ENCODE assay signal across 9 cellular contexts in the genomic region with DNA sequence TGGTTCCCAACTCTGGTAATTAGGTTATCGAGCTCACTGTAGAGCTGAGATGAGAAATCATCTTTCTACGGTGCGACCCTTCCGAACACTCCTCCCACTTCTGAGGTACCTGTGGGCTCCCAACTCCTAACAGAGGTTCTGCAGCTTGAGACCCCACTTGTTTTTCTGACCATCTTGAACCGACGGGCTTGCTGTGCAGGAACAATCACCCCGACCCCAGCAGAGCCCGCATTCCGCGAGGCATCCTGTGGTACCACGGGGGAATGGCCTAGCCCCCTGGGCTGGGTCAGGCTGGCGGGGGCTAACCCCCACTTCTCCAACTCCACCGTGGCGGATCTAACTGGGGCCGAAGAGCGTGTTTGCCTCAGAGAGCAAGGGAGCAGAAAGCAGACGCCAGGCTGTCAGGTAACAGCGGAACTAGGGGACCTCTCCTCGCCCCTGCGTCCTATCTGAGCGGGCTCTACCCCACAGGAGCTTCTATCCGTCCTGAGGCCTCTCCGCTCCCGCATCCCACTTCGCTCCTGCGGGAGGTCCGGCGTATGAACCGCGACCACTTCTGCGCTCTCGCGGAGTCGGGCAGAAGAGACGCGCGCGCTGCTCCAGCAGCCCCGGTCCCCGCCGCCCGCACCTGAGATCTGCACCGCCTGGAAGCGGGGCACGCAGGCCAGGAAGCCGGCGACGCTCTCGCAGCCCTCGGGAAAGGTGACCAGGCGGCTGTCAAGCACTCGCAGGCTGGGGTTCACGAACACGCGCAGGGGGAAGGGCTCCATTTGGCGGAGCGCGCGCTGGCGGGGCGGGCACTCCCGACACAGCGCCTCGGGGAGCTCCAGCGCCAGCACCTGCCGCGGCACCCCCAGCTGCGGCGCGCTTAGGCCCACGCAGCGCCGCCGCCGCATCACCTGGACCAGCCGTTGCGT. TPM values are rescaled to one million over a fixed set of nuclear protein-coding genes. Genes with fewer than 3 reads are reported as not detected.
DNase-seq lines count a peak whose midpoint lies in the region; ATAC-seq and TF ChIP-seq lines count a peak whose summit lies in the region.
"Had no signal": no experiment of that assay in that cellular context is flagged by ENCODE, and none has a peak within 500 bp of the region (broad histone marks: within the 10 kb centered on the region; RNA-seq: fewer than 3 reads in every experiment).

No MANE protein-coding gene starts in this region.

- peak; percentile 64 for DNase-seq in activated CD8-positive, alpha-beta memory T cell treated with anti-CD3 and anti-CD28 coated beads, Interleukin-2, amount 10 ng/mL, durations not matched to agents 7 days and 5 days
- no peak for DNase-seq in activated CD8-positive, alpha-beta memory T cell treated with anti-CD3 and anti-CD28 coated beads for 24 hours
- DNase-seq in T-helper 2 cell treated with Interferon-gamma antibody and Interleukin-4, amounts not matched to agents 5 μg/mL and 100 μg/mL, for 36 hours (ENCODE audit: low spot score), result no peak
- DNase-seq in dorsolateral prefrontal cortex (peak in 2 of 10 donors; percentile 27 to 64), mesothelial cell of epicardium (ENCODE audit: low spot score in 2 of 2, unreplicated experiment in 2 of 2) (peak in 1 of 2 experiments; percentile 52), NCI-H1105 treated with DMSO at 0.1 percent for 48 hours (lab: John Stamatoyannopoulos, UW) (no peak)
- DNase-seq in stimulated activated naive CD8-positive, alpha-beta T cell treated with anti-CD3 and anti-CD28 coated beads, Interleukin-15, Interleukin-2, amounts not matched to agents 100 U/mL and 50 U/mL, for 24 hours, result peak; percentile 50

- intact Hi-C loops in dorsolateral prefrontal cortex (cut with DNase I), result loop anchor here in 1 of 2 donors (1.0 to 2.0 kb wide), 3 partner anchors 10 to 55 kb away; partner anchors contain the start of genes COG8, NIP7 and VPS4A

- H3K27ac Mint-ChIP-seq in activated CD8-positive, alpha-beta memory T cell treated with anti-CD3 and anti-CD28 coated beads, Interleukin-2, amount 10 ng/mL, durations not matched to agents 7 days and 5 days, result peak overlapping the region; percentile 69
- peak overlapping the region; percentile 70 for H3K27ac Mint-ChIP-seq in T-helper 2 cell treated with Interferon-gamma antibody and Interleukin-4, amounts not matched to agents 5 μg/mL and 100 μg/mL, for 36 hours
- no peak overlapping the region for H3K27ac Mint-ChIP-seq in mesothelial cell of epicardium

- ATAC-seq in activated CD8-positive, alpha-beta memory T cell treated with anti-CD3 and anti-CD28 coated beads, Interleukin-2, amount 10 ng/mL, durations not matched to agents 7 days and 5 days, result peak; percentile 51
- ATAC-seq in HG03103 (IDR thresholded peaks at IDR 0.05; ENCODE audit: low read depth, unreplicated experiment), result peak; percentile 23
- peak; percentile 41 for ATAC-seq in stimulated activated naive CD8-positive, alpha-beta T cell treated with anti-CD3 and anti-CD28 coated beads, Interleukin-15, Interleukin-2, amounts not matched to agents 100 U/mL and 50 U/mL, for 24 hours

- H3K27me3 ChIP-seq in dorsolateral prefrontal cortex, result no peaks in the 10 kb centered on the region

- H3K4me1 Mint-ChIP-seq in activated CD8-positive, alpha-beta memory T cell treated with anti-CD3 and anti-CD28 coated beads, Interleukin-2, amount 10 ng/mL, durations not matched to agents 7 days and 5 days, result peaks cover 58% of the 10 kb centered on the region
- peaks cover 36% of the 10 kb centered on the region for H3K4me1 Mint-ChIP-seq in T-helper 2 cell treated with Interferon-gamma antibody and Interleukin-4, amounts not matched to agents 5 μg/mL and 100 μg/mL, for 36 hours (ENCODE audit: low read depth)
- peaks cover 17% of the 10 kb centered on the region for H3K4me1 Mint-ChIP-seq in mesothelial cell of epicardium

- CTCF ChIA-PET in activated CD8-positive, alpha-beta memory T cell treated with anti-CD3 and anti-CD28 coated beads, Interleukin-2, amount 10 ng/mL, durations not matched to agents 7 days and 5 days (lab: Charles Lee), result interaction anchor here (1.0 to 4.7 kb wide), 8 partner anchors 10 to 179 kb away, joined by 3 to 40 read pairs (median 4); partner anchors contain the start of genes COG8, NIP7 and VPS4A

- H3K4me3 Mint-ChIP-seq in activated CD8-positive, alpha-beta memory T cell treated with anti-CD3 and anti-CD28 coated beads, Interleukin-2, amount 10 ng/mL, durations not matched to agents 7 days and 5 days, result peak overlapping the region; percentile 82
- peak overlapping the region; percentile 84 for H3K4me3 Mint-ChIP-seq in T-helper 2 cell treated with Interferon-gamma antibody and Interleukin-4, amounts not matched to agents 5 μg/mL and 100 μg/mL, for 36 hours
- H3K4me3 Mint-ChIP-seq in mesothelial cell of epicardium, result peak overlapping the region; percentile 76

- no peaks in the 10 kb centered on the region for H3K9me3 Mint-ChIP-seq in activated CD8-positive, alpha-beta memory T cell treated with anti-CD3 and anti-CD28 coated beads, Interleukin-2, amount 10 ng/mL, durations not matched to agents 7 days and 5 days (ENCODE audit: low read depth)
- no peaks in the 10 kb centered on the region for H3K9me3 Mint-ChIP-seq in T-helper 2 cell treated with Interferon-gamma antibody and Interleukin-4, amounts not matched to agents 5 μg/mL and 100 μg/mL, for 36 hours
- H3K9me3 Mint-ChIP-seq in mesothelial cell of epicardium, result no peaks in the 10 kb centered on the region

- no peaks in the 10 kb centered on the region for H3K27me3 Mint-ChIP-seq in activated CD8-positive, alpha-beta memory T cell treated with anti-CD3 and anti-CD28 coated beads, Interleukin-2, amount 10 ng/mL, durations not matched to agents 7 days and 5 days
- no peaks in the 10 kb centered on the region for H3K27me3 Mint-ChIP-seq in T-helper 2 cell treated with Interferon-gamma antibody and Interleukin-4, amounts not matched to agents 5 μg/mL and 100 μg/mL, for 36 hours (ENCODE audit: low read depth)
- H3K27me3 Mint-ChIP-seq in mesothelial cell of epicardium (ENCODE audit: low read depth), result no peaks in the 10 kb centered on the region

- H3K27ac ChIP-seq in dorsolateral prefrontal cortex, result peak overlapping the region in 52 of 59 donors; percentile 22 to 95 (median 90)

- H3K4me3 ChIP-seq in dorsolateral prefrontal cortex, result peak overlapping the region; percentile 66 to 99 (median 83)

- TF ChIP-seq CTCF in dorsolateral prefrontal cortex (IDR thresholded peaks at IDR 0.05 in 54 of 56, conservative IDR thresholded peaks at IDR 0.05 in 2 of 56; ENCODE audit: low read depth in 1 of 56, partially characterized antibody in 56 of 56) (no peak), mesothelial cell of epicardium (IDR thresholded peaks at IDR 0.05; ENCODE audit: unreplicated experiment) (no peak)

- peaks cover 29% of the 10 kb centered on the region for H3K36me3 Mint-ChIP-seq in activated CD8-positive, alpha-beta memory T cell treated with anti-CD3 and anti-CD28 coated beads, Interleukin-2, amount 10 ng/mL, durations not matched to agents 7 days and 5 days
- peaks cover 61% of the 10 kb centered on the region for H3K36me3 Mint-ChIP-seq in T-helper 2 cell treated with Interferon-gamma antibody and Interleukin-4, amounts not matched to agents 5 μg/mL and 100 μg/mL, for 36 hours (ENCODE audit: low read depth)
- peaks cover 23% of the 10 kb centered on the region for H3K36me3 Mint-ChIP-seq in mesothelial cell of epicardium

RNA-seq across cellular contexts. Expression of gene PDF, which starts 0.8 kb away (rescaled TPM):
- 10 to 100 TPM; 18.3 to 21.3 TPM for total RNA-seq in activated CD8-positive, alpha-beta memory T cell treated with anti-CD3 and anti-CD28 coated beads, Interleukin-2, amount 10 ng/mL, durations not matched to agents 7 days and 5 days
- total RNA-seq in dorsolateral prefrontal cortex (10 to 100 TPM in 18 of 120 experiments, 1 to 10 TPM in 102; 3.5 to 17.7 (median 8.1) TPM), mesothelial cell of epicardium (13.5 to 14.1 TPM (median 13.6 TPM) in 3 replicates)

RNA-seq across cellular contexts. Expression of gene COG8, which starts 9.7 kb away (rescaled TPM):
- 10 to 100 TPM; 27.6 to 32.7 TPM for total RNA-seq in activated CD8-positive, alpha-beta memory T cell treated with anti-CD3 and anti-CD28 coated beads, Interleukin-2, amount 10 ng/mL, durations not matched to agents 7 days and 5 days
- total RNA-seq in dorsolateral prefrontal cortex, result 10 to 100 TPM; 30.0 to 57.6 (median 41.0) TPM
- total RNA-seq in mesothelial cell of epicardium, result 48.2 to 49.4 TPM (median 49.0 TPM) in 3 replicates

RNA-seq across cellular contexts. Expression of gene NIP7, which starts 9.9 kb away (rescaled TPM):
- 10 to 100 TPM; 36.2 to 48.8 TPM for total RNA-seq in activated CD8-positive, alpha-beta memory T cell treated with anti-CD3 and anti-CD28 coated beads, Interleukin-2, amount 10 ng/mL, durations not matched to agents 7 days and 5 days
- total RNA-seq in dorsolateral prefrontal cortex (10 to 100 TPM in 97 of 120 experiments, 1 to 10 TPM in 23; 7.2 to 21.6 (median 12.4) TPM), mesothelial cell of epicardium (27.2 to 31.4 TPM (median 30.5 TPM) in 3 replicates)

RNA-seq across cellular contexts. Expression of gene VPS4A, which starts 18.5 kb away (rescaled TPM):
- total RNA-seq in activated CD8-positive, alpha-beta memory T cell treated with anti-CD3 and anti-CD28 coated beads, Interleukin-2, amount 10 ng/mL, durations not matched to agents 7 days and 5 days, result 10 to 100 TPM; 31.5 to 38.9 TPM
- total RNA-seq in dorsolateral prefrontal cortex (10 to 100 TPM; 35.1 to 60.4 (median 47.0) TPM), mesothelial cell of epicardium (28.0 to 30.3 TPM (median 29.8 TPM) in 3 replicates)

RNA-seq across cellular contexts. Expression of gene TMED6, which starts 22.0 kb away (rescaled TPM):
- 1 to 10 TPM; 1.5 TPM for total RNA-seq in activated CD8-positive, alpha-beta memory T cell treated with anti-CD3 and anti-CD28 coated beads, Interleukin-2, amount 10 ng/mL, durations not matched to agents 7 days and 5 days
- total RNA-seq in dorsolateral prefrontal cortex (1 to 10 TPM in 60 of 120 experiments, under 1 TPM in 32, not detected in 28; 0.57 to 3.4 (median 1.3) TPM), mesothelial cell of epicardium (1.2 to 1.7 TPM (median 1.4 TPM) in 3 replicates)
- total RNA-seq: renal cortical epithelial cell had no signal

Comparison
In these comparisons a context has a peak if more than half of its experiments do, and no peak if none do; other contexts are left out.
1. DNase-seq: peak in activated CD8-positive, alpha-beta memory T cell treated with anti-CD3 and anti-CD28 coated beads, Interleukin-2, amount 10 ng/mL, durations not matched to agents 7 days and 5 days (single experiment) and stimulated activated naive CD8-positive, alpha-beta T cell treated with anti-CD3 and anti-CD28 coated beads, Interleukin-15, Interleukin-2, amounts not matched to agents 100 U/mL and 50 U/mL, for 24 hours (single experiment); none in activated CD8-positive, alpha-beta memory T cell treated with anti-CD3 and anti-CD28 coated beads for 24 hours (single experiment), T-helper 2 cell treated with Interferon-gamma antibody and Interleukin-4, amounts not matched to agents 5 μg/mL and 100 μg/mL, for 36 hours (single experiment) and NCI-H1105 treated with DMSO at 0.1 percent for 48 hours (single experiment).
2. Peak in every context shown above with its lines, with median percentiles within 50 percentile points of each other: ATAC-seq and H3K4me3 Mint-ChIP-seq.